In genomic region chr12:38905480-38906351, GRCh38 we compare ENCODE assay signal across 8 cellular contexts. TPM values are rescaled to one million over a fixed set of nuclear protein-coding genes. Genes with fewer than 3 reads are reported as not detected.
DNase-seq lines count a peak whose midpoint lies in the region; ATAC-seq and FAIRE-seq lines count a peak whose summit lies in the region.

CPNE8 (minus strand) TSS chr12:38905591; CDS start chr12:38905534, 57 bp downstream.

- intact Hi-C loops in activated T-helper 1 cell treated with anti-CD3 and anti-CD28 coated beads, Interleukin-12 subunit alpha, Interleukin-12 subunit beta, Interleukin-2, Interleukin-4 antibody, amounts not matched to agents 30 ng/mL and 10 ng/mL and 1 ng/mL, durations not matched to agents 14 hours and 24 hours and 36 hours (cut with micrococcal nuclease), result loop anchor here (1.0 to 5.0 kb wide), 7 partner anchors 13 to 717 kb away; partner anchors contain the start of genes ALG10B and KIF21A

- peak; percentile 54 for FAIRE-seq in GM18507 (lab: Jason Lieb, UNC)

- H3K9me3 ChIP-seq in muscle layer of duodenum (ENCODE audit: control insufficient read depth in 1 of 2, low read length in 2 of 2) (no peaks in the 10 kb centered on the region), subcutaneous abdominal adipose tissue (ENCODE audit: control insufficient read depth in 5 of 5, low read length in 5 of 5) (no peaks in the 10 kb centered on the region)

- H3K27ac ChIP-seq in muscle layer of duodenum (ENCODE audit: low read length) (peak within 1 kb of the TSS; percentile 96), subcutaneous abdominal adipose tissue (ENCODE audit: low read depth, low read length) (peak within 1 kb of the TSS; percentile 99)

- peak within 1 kb of the TSS; percentile 81 to 98 (median 86) for H3K9ac ChIP-seq in subcutaneous abdominal adipose tissue (ENCODE audit: low read length in 5 of 5)

- H3K4me1 ChIP-seq in muscle layer of duodenum (ENCODE audit: control insufficient read depth in 1 of 2, insufficient read depth in 2 of 2, low read length in 2 of 2), result no peaks in the 10 kb centered on the region
- peaks cover 5 to 32% (median 29%) of the 10 kb centered on the region in 5 donors for H3K4me1 ChIP-seq in subcutaneous abdominal adipose tissue (ENCODE audit: control insufficient read depth in 5 of 5, insufficient read depth in 5 of 5, low read length in 5 of 5)

- peak within 1 kb of the TSS; percentile 88 for H3K4me3 Mint-ChIP-seq in activated T-helper 1 cell treated with anti-CD3 and anti-CD28 coated beads, Interleukin-12 subunit alpha, Interleukin-12 subunit beta, Interleukin-2, Interleukin-4 antibody, amounts not matched to agents 30 ng/mL and 10 ng/mL and 1 ng/mL, durations not matched to agents 14 hours and 24 hours and 36 hours

- H3K4me1 Mint-ChIP-seq in activated T-helper 1 cell treated with anti-CD3 and anti-CD28 coated beads, Interleukin-12 subunit alpha, Interleukin-12 subunit beta, Interleukin-2, Interleukin-4 antibody, amounts not matched to agents 30 ng/mL and 10 ng/mL and 1 ng/mL, durations not matched to agents 14 hours and 24 hours and 36 hours (ENCODE audit: low read depth), result peaks cover 32% of the 10 kb centered on the region

- H3K9me3 Mint-ChIP-seq in activated T-helper 1 cell treated with anti-CD3 and anti-CD28 coated beads, Interleukin-12 subunit alpha, Interleukin-12 subunit beta, Interleukin-2, Interleukin-4 antibody, amounts not matched to agents 30 ng/mL and 10 ng/mL and 1 ng/mL, durations not matched to agents 14 hours and 24 hours and 36 hours, result no peaks in the 10 kb centered on the region

- peaks cover 16% of the 10 kb centered on the region for H3K27me3 Mint-ChIP-seq in activated T-helper 1 cell treated with anti-CD3 and anti-CD28 coated beads, Interleukin-12 subunit alpha, Interleukin-12 subunit beta, Interleukin-2, Interleukin-4 antibody, amounts not matched to agents 30 ng/mL and 10 ng/mL and 1 ng/mL, durations not matched to agents 14 hours and 24 hours and 36 hours (ENCODE audit: insufficient read depth)

- H3K4me3 ChIP-seq in muscle layer of duodenum (ENCODE audit: low read depth in 1 of 2, low read length in 2 of 2), result peak within 1 kb of the TSS; percentile 86 to 91
- H3K4me3 ChIP-seq in subcutaneous abdominal adipose tissue (ENCODE audit: low read depth in 1 of 5, low read length in 5 of 5), result peak within 1 kb of the TSS; percentile 82 to 94 (median 91)

- ATAC-seq in HG02763 (IDR thresholded peaks at IDR 0.05; ENCODE audit: unreplicated experiment), result peak; percentile 52

- H3K36me3 ChIP-seq in muscle layer of duodenum (ENCODE audit: control insufficient read depth in 1 of 2, insufficient read depth in 2 of 2, low read length in 2 of 2) (peaks cover 0 to 4% of the 10 kb centered on the region in 2 donors), subcutaneous abdominal adipose tissue (ENCODE audit: control insufficient read depth in 5 of 5, insufficient read depth in 5 of 5, low read length in 5 of 5) (no peaks in the 10 kb centered on the region)

- no peaks in the 10 kb centered on the region for H3K27me3 ChIP-seq in muscle layer of duodenum (ENCODE audit: low read depth, low read length)
- no peaks in the 10 kb centered on the region for H3K27me3 ChIP-seq in subcutaneous abdominal adipose tissue (ENCODE audit: control insufficient read depth in 5 of 5, insufficient read depth in 4 of 5, low read length in 5 of 5)

- no peaks in the 10 kb centered on the region for H3K36me3 Mint-ChIP-seq in activated T-helper 1 cell treated with anti-CD3 and anti-CD28 coated beads, Interleukin-12 subunit alpha, Interleukin-12 subunit beta, Interleukin-2, Interleukin-4 antibody, amounts not matched to agents 30 ng/mL and 10 ng/mL and 1 ng/mL, durations not matched to agents 14 hours and 24 hours and 36 hours (ENCODE audit: low read depth)

- peak within 1 kb of the TSS; percentile 95 for H3K27ac Mint-ChIP-seq in activated T-helper 1 cell treated with anti-CD3 and anti-CD28 coated beads, Interleukin-12 subunit alpha, Interleukin-12 subunit beta, Interleukin-2, Interleukin-4 antibody, amounts not matched to agents 30 ng/mL and 10 ng/mL and 1 ng/mL, durations not matched to agents 14 hours and 24 hours and 36 hours

- peak; percentile 22 for DNase-seq in GM18507 (ENCODE audit: extremely low spot score, insufficient read length, low read depth)
- DNase-seq in NOMO-1 treated with dmso at 0.1 percent for 144 hours (lab: John Stamatoyannopoulos, UW; ENCODE audit: unreplicated experiment), result peak; percentile 61
- DNase-seq in activated T-helper 1 cell treated with anti-CD3 and anti-CD28 coated beads, Interleukin-12 subunit alpha, Interleukin-12 subunit beta, Interleukin-2, Interleukin-4 antibody, amounts not matched to agents 30 ng/mL and 10 ng/mL and 1 ng/mL, durations not matched to agents 14 hours and 24 hours and 36 hours (ENCODE audit: low spot score), result peak; percentile 33
- DNase-seq in fibroblast of gingiva (ENCODE audit: low read depth), result peak; percentile 81
- no peak for DNase-seq in NCI-H446 (lab: John Stamatoyannopoulos, UW)

RNA-seq across cellular contexts. Expression of gene CPNE8, which starts in this region (rescaled TPM):
- total RNA-seq in activated T-helper 1 cell treated with anti-CD3 and anti-CD28 coated beads, Interleukin-12 subunit alpha, Interleukin-12 subunit beta, Interleukin-2, Interleukin-4 antibody, amounts not matched to agents 30 ng/mL and 10 ng/mL and 1 ng/mL, durations not matched to agents 14 hours and 24 hours and 36 hours, result 7.1 and 7.3 TPM in 2 replicates

Comparison
In these comparisons a context has a peak if more than half of its experiments do, and no peak if none do; other contexts are left out.
1. DNase-seq: peak in GM18507 (single experiment), NOMO-1 treated with dmso at 0.1 percent for 144 hours (single experiment), activated T-helper 1 cell treated with anti-CD3 and anti-CD28 coated beads, Interleukin-12 subunit alpha, Interleukin-12 subunit beta, Interleukin-2, Interleukin-4 antibody, amounts not matched to agents 30 ng/mL and 10 ng/mL and 1 ng/mL, durations not matched to agents 14 hours and 24 hours and 36 hours (single experiment) and fibroblast of gingiva (single experiment); none in NCI-H446 (0 of 2).